Comparison of ENCODE assay signal across 9 cellular contexts in the genomic region with DNA sequence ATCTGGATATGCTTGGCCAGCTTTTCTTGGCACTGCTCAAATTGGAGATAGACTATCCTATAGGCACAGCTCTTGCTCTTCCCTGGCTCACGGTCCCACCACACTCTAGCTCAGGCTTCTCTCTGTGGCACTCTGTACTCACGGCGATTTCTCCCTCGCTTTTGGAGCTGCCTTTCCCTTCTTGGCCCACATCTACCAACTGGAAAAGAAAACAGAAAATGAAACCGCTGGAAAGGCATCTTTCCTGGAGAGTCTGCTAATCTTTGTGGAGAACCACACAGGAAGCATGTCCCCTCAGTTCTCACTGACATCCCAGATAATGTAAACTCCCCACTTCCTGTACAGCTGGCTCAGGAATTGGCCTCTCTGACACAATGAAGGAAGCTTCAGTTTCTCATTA.
DNase-seq lines count a peak whose midpoint lies in the region; ATAC-seq and TF ChIP-seq lines count a peak whose summit lies in the region.
"Had no signal": no experiment of that assay in that cellular context is flagged by ENCODE, and none has a peak within 500 bp of the region (broad histone marks: within the 10 kb centered on the region; RNA-seq: fewer than 3 reads in every experiment).

No MANE protein-coding gene starts in this region.

- H3K9me3 ChIP-seq in heart right ventricle (peaks cover 0 to 11% (median 0%) of the 10 kb centered on the region in 11 donors), skeletal muscle satellite cell (replicated peaks; ENCODE audit: low read length) (no peaks in the 10 kb centered on the region)

- CTCF ChIA-PET in activated CD4-positive, alpha-beta T cell treated with anti-CD3 and anti-CD28 coated beads, Interleukin-2, amount 10 ng/mL, durations not matched to agents 7 days and 5 days (lab: Charles Lee), result interaction anchor here (0.6 kb wide), 1 partner anchor 129 kb away, joined by 4 read pairs; no protein-coding TSS in a partner anchor

- no peak overlapping the region for H3K27ac Mint-ChIP-seq in stimulated activated naive CD8-positive, alpha-beta T cell treated with anti-CD3 and anti-CD28 coated beads, Interleukin-15, amount 100 ng/mL, for 72 hours
- no peak overlapping the region for H3K27ac Mint-ChIP-seq in activated CD4-positive, alpha-beta T cell treated with anti-CD3 and anti-CD28 coated beads, Interleukin-2, amount 10 ng/mL, durations not matched to agents 7 days and 5 days
- H3K27ac Mint-ChIP-seq in immature natural killer cell, result no peak overlapping the region

- no peaks in the 10 kb centered on the region for H3K36me3 Mint-ChIP-seq in activated CD4-positive, alpha-beta T cell treated with anti-CD3 and anti-CD28 coated beads, Interleukin-2, amount 10 ng/mL, durations not matched to agents 7 days and 5 days (ENCODE audit: low read depth)
- H3K36me3 Mint-ChIP-seq in immature natural killer cell, result no peaks in the 10 kb centered on the region

- peaks cover 5% of the 10 kb centered on the region for H3K4me1 Mint-ChIP-seq in stimulated activated naive CD8-positive, alpha-beta T cell treated with anti-CD3 and anti-CD28 coated beads, Interleukin-15, amount 100 ng/mL, for 72 hours
- H3K4me1 Mint-ChIP-seq in activated CD4-positive, alpha-beta T cell treated with anti-CD3 and anti-CD28 coated beads, Interleukin-2, amount 10 ng/mL, durations not matched to agents 7 days and 5 days, result peaks cover 6% of the 10 kb centered on the region
- peaks cover 0 to 3% of the 10 kb centered on the region in 2 donors for H3K4me1 Mint-ChIP-seq in immature natural killer cell

- peak overlapping the region; percentile 70 for H3K4me2 ChIP-seq in skeletal muscle satellite cell (ENCODE audit: low read length)

- DNase-seq in GF-D8 (lab: John Stamatoyannopoulos, UW) (peak; percentile 36), SW480 (ENCODE audit: low spot score) (peak; percentile 36), heart right ventricle (peak in 1 of 2 donors; percentile 55), NCI-H82 treated with DMSO at 0.1 percent for 48 hours (lab: John Stamatoyannopoulos, UW; ENCODE audit: unreplicated experiment) (no peak), immature natural killer cell (no peak)
- no peak for DNase-seq in stimulated activated naive CD8-positive, alpha-beta T cell treated with anti-CD3 and anti-CD28 coated beads, Interleukin-15, amount 100 ng/mL, for 72 hours
- no peak for DNase-seq in activated CD4-positive, alpha-beta T cell treated with anti-CD3 and anti-CD28 coated beads, Interleukin-2, amount 10 ng/mL, durations not matched to agents 7 days and 5 days
- DNase-seq: NCI-H526 treated with DMSO at 0.1 percent for 48 hours had no signal

- H3K27ac ChIP-seq in heart right ventricle, result peak overlapping the region in 7 of 10 donors; percentile 17 to 76 (median 52)

- peaks cover 0 to 30% (median 14%) of the 10 kb centered on the region in 9 donors for H3K4me1 ChIP-seq in heart right ventricle
- H3K4me1 ChIP-seq in skeletal muscle satellite cell (ENCODE audit: control insufficient read depth, insufficient read depth, low read length), result peaks cover 11% of the 10 kb centered on the region

- H3K27me3 ChIP-seq in heart right ventricle, result no peaks in the 10 kb centered on the region
- H3K27me3 ChIP-seq in skeletal muscle satellite cell (ENCODE audit: control insufficient read depth, insufficient read depth, low read length), result no peaks in the 10 kb centered on the region

- H3K27me3 Mint-ChIP-seq in stimulated activated naive CD8-positive, alpha-beta T cell treated with anti-CD3 and anti-CD28 coated beads, Interleukin-15, amount 100 ng/mL, for 72 hours, result peaks cover 14% of the 10 kb centered on the region
- peaks cover 4% of the 10 kb centered on the region for H3K27me3 Mint-ChIP-seq in activated CD4-positive, alpha-beta T cell treated with anti-CD3 and anti-CD28 coated beads, Interleukin-2, amount 10 ng/mL, durations not matched to agents 7 days and 5 days
- peaks cover 0 to 3% (median 3%) of the 10 kb centered on the region in 3 donors for H3K27me3 Mint-ChIP-seq in immature natural killer cell (ENCODE audit: low read depth in 3 of 3)

- peaks cover 7 to 9% of the 10 kb centered on the region in 2 donors for H3K9me3 Mint-ChIP-seq in stimulated activated naive CD8-positive, alpha-beta T cell treated with anti-CD3 and anti-CD28 coated beads, Interleukin-15, amount 100 ng/mL, for 72 hours
- H3K9me3 Mint-ChIP-seq in activated CD4-positive, alpha-beta T cell treated with anti-CD3 and anti-CD28 coated beads, Interleukin-2, amount 10 ng/mL, durations not matched to agents 7 days and 5 days, result no peaks in the 10 kb centered on the region
- H3K9me3 Mint-ChIP-seq in immature natural killer cell, result no peaks in the 10 kb centered on the region

- POLR2A ChIA-PET in activated CD4-positive, alpha-beta T cell treated with anti-CD3 and anti-CD28 coated beads, Interleukin-2, amount 10 ng/mL, durations not matched to agents 7 days and 5 days (lab: Charles Lee), result no interaction called here

- peak; percentile 44 to 92 (median 81) for ATAC-seq in heart right ventricle
- no peak for ATAC-seq in stimulated activated naive CD8-positive, alpha-beta T cell treated with anti-CD3 and anti-CD28 coated beads, Interleukin-15, amount 100 ng/mL, for 72 hours

- H3K9ac ChIP-seq in skeletal muscle satellite cell (ENCODE audit: low read depth, low read length), result peak overlapping the region; percentile 10

- H3K4me3 ChIP-seq in heart right ventricle (peak overlapping the region in 6 of 10 donors; percentile 5 to 35 (median 19)), skeletal muscle satellite cell (ENCODE audit: low read length) (peak overlapping the region; percentile 45)

- WGBS in heart right ventricle, 2 donors, result 31 to 44% methylated on average over 5 of the region's 5 CpGs

- H3K4me3 Mint-ChIP-seq in stimulated activated naive CD8-positive, alpha-beta T cell treated with anti-CD3 and anti-CD28 coated beads, Interleukin-15, amount 100 ng/mL, for 72 hours, result no peak overlapping the region
- H3K4me3 Mint-ChIP-seq in activated CD4-positive, alpha-beta T cell treated with anti-CD3 and anti-CD28 coated beads, Interleukin-2, amount 10 ng/mL, durations not matched to agents 7 days and 5 days, result no peak overlapping the region
- no peak overlapping the region for H3K4me3 Mint-ChIP-seq in immature natural killer cell

- no peak for TF ChIP-seq CTCF in heart right ventricle (IDR thresholded peaks at IDR 0.05)

- H3K36me3 ChIP-seq in heart right ventricle (no peaks in the 10 kb centered on the region), skeletal muscle satellite cell (ENCODE audit: insufficient read depth, low read length) (no peaks in the 10 kb centered on the region)

- intact Hi-C loops in heart right ventricle (cut with DNase I), result no loop called here

Comparison
In these comparisons a context has a peak if more than half of its experiments do, and no peak if none do; other contexts are left out.
1. DNase-seq: peak in GF-D8 (single experiment) and SW480 (single experiment); none in stimulated activated naive CD8-positive, alpha-beta T cell treated with anti-CD3 and anti-CD28 coated beads, Interleukin-15, amount 100 ng/mL, for 72 hours (0 of 2), activated CD4-positive, alpha-beta T cell treated with anti-CD3 and anti-CD28 coated beads, Interleukin-2, amount 10 ng/mL, durations not matched to agents 7 days and 5 days (single experiment), NCI-H82 treated with DMSO at 0.1 percent for 48 hours (single experiment) and immature natural killer cell (0 of 3).